In the genomic region with DNA sequence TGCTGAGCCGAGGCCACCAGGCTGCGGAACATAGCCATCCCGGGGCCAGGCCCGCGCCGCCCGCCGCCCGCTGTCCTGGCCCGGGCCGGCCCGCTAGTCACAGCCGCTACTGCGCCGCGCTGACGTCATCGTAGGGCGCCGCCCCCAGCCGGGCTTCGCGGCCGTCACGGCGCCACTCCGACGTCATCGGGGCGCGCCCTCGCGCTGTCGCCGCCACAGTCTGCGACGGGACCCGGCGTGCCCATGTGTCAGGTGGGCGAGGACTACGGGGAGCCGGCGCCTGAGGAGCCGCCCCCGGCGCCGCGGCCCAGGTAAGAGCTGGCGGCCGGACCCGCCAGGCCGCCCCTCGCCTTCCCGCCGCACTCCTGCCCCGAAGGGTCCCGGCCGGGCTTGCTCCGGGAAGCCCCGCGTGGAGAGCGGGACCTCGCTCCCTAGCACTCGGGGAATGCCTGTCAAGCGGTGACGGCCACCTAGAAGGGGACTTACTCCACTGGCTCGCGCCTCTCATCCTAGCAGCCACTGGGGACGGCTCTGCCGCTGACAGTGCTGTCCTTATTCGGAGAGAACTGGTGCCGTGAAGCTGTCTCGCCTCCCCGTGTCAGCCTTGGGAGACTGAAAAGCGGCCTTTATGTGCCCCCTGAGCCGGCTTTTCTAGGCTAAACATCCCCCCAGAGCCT, we compare ENCODE assay signal across 8 cellular contexts. TPM values are rescaled to one million over a fixed set of nuclear protein-coding genes. Genes with fewer than 3 reads are reported as not detected.
DNase-seq lines count a peak whose midpoint lies in the region; ATAC-seq and TF ChIP-seq lines count a peak whose summit lies in the region.

A gene (plus strand): TSS at position 216 of the 677 bp plus-strand sequence. CDS start 28 bp downstream, at position 244.
A gene with protein sequence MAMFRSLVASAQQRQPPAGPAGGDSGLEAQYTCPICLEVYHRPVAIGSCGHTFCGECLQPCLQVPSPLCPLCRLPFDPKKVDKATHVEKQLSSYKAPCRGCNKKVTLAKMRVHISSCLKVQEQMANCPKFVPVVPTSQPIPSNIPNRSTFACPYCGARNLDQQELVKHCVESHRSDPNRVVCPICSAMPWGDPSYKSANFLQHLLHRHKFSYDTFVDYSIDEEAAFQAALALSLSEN (minus strand): TSS at position 121 of the 677 bp plus-strand sequence. CDS start 83 bp downstream, at position 38.

- ATAC-seq in GM19023 (IDR thresholded peaks at IDR 0.05; ENCODE audit: unreplicated experiment) (peak; percentile 71), HG03342 (IDR thresholded peaks at IDR 0.05; ENCODE audit: unreplicated experiment) (peak; percentile 54)

- no peaks in the 10 kb centered on the region for H3K27me3 ChIP-seq in duodenal mucosa (ENCODE audit: control insufficient read depth in 1 of 2, insufficient read depth in 2 of 2, low read length in 2 of 2)

- peaks cover 16 to 43% of the 10 kb centered on the region in 2 donors for H3K4me1 ChIP-seq in duodenal mucosa (ENCODE audit: control insufficient read depth in 1 of 2, insufficient read depth in 2 of 2, low read length in 2 of 2)

- peaks cover 31% of the 10 kb centered on the region for H3K36me3 Mint-ChIP-seq in activated CD4-positive, alpha-beta memory T cell treated with anti-CD3 and anti-CD28 coated beads, Interleukin-2, amount 10 ng/mL, durations not matched to agents 7 days and 5 days (ENCODE audit: low read depth)

- peak; percentile 99 for DNase-seq in AG20443 (ENCODE audit: low spot score)
- peak; percentile 85 for DNase-seq in NCI-H82 (lab: John Stamatoyannopoulos, UW)
- peak; percentile 93 for DNase-seq in activated CD4-positive, alpha-beta memory T cell treated with anti-CD3 and anti-CD28 coated beads, Interleukin-2, amount 10 ng/mL, durations not matched to agents 7 days and 5 days
- DNase-seq in lower leg skin (ENCODE audit: low spot score in 2 of 2) = peak; percentile 80 to 97
- peak; percentile 91 to 95 for DNase-seq in stimulated activated CD4-positive, alpha-beta T cell treated with anti-CD3 and anti-CD28 coated beads, Interleukin-4, amount 100 ng/mL, for 4 hours

- H3K27me3 Mint-ChIP-seq in activated CD4-positive, alpha-beta memory T cell treated with anti-CD3 and anti-CD28 coated beads, Interleukin-2, amount 10 ng/mL, durations not matched to agents 7 days and 5 days = no peaks in the 10 kb centered on the region

- no peak for TF ChIP-seq POLR2A in lower leg skin (IDR thresholded peaks at IDR 0.05)

- H3K4me3 ChIP-seq in duodenal mucosa (ENCODE audit: low read depth in 1 of 2, low read length in 2 of 2) (peak within 1 kb of the TSS; percentile 94 to 95), lower leg skin (ENCODE audit: low read depth, poor library complexity, severe bottlenecking) (peak within 1 kb of the TSS; percentile 80)

- peak within 1 kb of the TSS; percentile 95 for H3K4me3 Mint-ChIP-seq in activated CD4-positive, alpha-beta memory T cell treated with anti-CD3 and anti-CD28 coated beads, Interleukin-2, amount 10 ng/mL, durations not matched to agents 7 days and 5 days

- TF ChIP-seq CTCF in lower leg skin (IDR thresholded peaks at IDR 0.05) = no peak

- peak within 1 kb of the TSS; percentile 98 for H3K27ac Mint-ChIP-seq in activated CD4-positive, alpha-beta memory T cell treated with anti-CD3 and anti-CD28 coated beads, Interleukin-2, amount 10 ng/mL, durations not matched to agents 7 days and 5 days

- peak within 1 kb of the TSS; percentile 50 for H3K27ac ChIP-seq in duodenal mucosa (ENCODE audit: low read depth, low read length)

- 0% methylated on average over 5 to 7 of the region's 76 CpGs for WGBS in lower leg skin, 2 donors

- CTCF ChIA-PET in activated CD4-positive, alpha-beta memory T cell treated with anti-CD3 and anti-CD28 coated beads, Interleukin-2, amount 10 ng/mL, durations not matched to agents 7 days and 5 days (lab: Charles Lee) = interaction anchor here (1.2 to 1.7 kb wide), 3 partner anchors 21 to 31 kb away, joined by 5 to 7 read pairs (median 7); no protein-coding TSS in a partner anchor

- POLR2A ChIA-PET in activated CD4-positive, alpha-beta memory T cell treated with anti-CD3 and anti-CD28 coated beads, Interleukin-2, amount 10 ng/mL, durations not matched to agents 7 days and 5 days (lab: Charles Lee) = interaction anchor here (0.6 to 8.1 kb wide), 10 partner anchors 9 to 136 kb away, joined by 3 to 77 read pairs (median 10); a partner anchor contains a TSS

- intact Hi-C loops in lower leg skin (cut with DNase I; ENCODE audit: low total_unique reads) = no loop called here

- no peaks in the 10 kb centered on the region for H3K9me3 Mint-ChIP-seq in activated CD4-positive, alpha-beta memory T cell treated with anti-CD3 and anti-CD28 coated beads, Interleukin-2, amount 10 ng/mL, durations not matched to agents 7 days and 5 days

- H3K9ac ChIP-seq in duodenal mucosa (ENCODE audit: low read depth in 1 of 2, low read length in 2 of 2) = peak within 1 kb of the TSS; percentile 75 to 85

- H3K4me1 Mint-ChIP-seq in activated CD4-positive, alpha-beta memory T cell treated with anti-CD3 and anti-CD28 coated beads, Interleukin-2, amount 10 ng/mL, durations not matched to agents 7 days and 5 days = peaks cover 44% of the 10 kb centered on the region

- peaks cover 0 to 5% of the 10 kb centered on the region in 2 donors for H3K36me3 ChIP-seq in duodenal mucosa (ENCODE audit: control insufficient read depth in 1 of 2, insufficient read depth in 2 of 2, low read length in 2 of 2)

- H3K9me3 ChIP-seq in duodenal mucosa (ENCODE audit: control insufficient read depth in 1 of 2, low read length in 2 of 2) = no peaks in the 10 kb centered on the region

RNA-seq across cellular contexts. Expression of the first gene that starts in this region (rescaled TPM):
- 10 to 100 TPM; 16.5 to 17.3 TPM for total RNA-seq in activated CD4-positive, alpha-beta memory T cell treated with anti-CD3 and anti-CD28 coated beads, Interleukin-2, amount 10 ng/mL, durations not matched to agents 7 days and 5 days
- 1 to 10 TPM; 9.4 to 9.9 (median 9.5) TPM for total RNA-seq in lower leg skin

RNA-seq across cellular contexts. Expression of the second gene that starts in this region (rescaled TPM):
- total RNA-seq in activated CD4-positive, alpha-beta memory T cell treated with anti-CD3 and anti-CD28 coated beads, Interleukin-2, amount 10 ng/mL, durations not matched to agents 7 days and 5 days = 100 to 1,000 TPM; 155 to 156 TPM
- total RNA-seq in lower leg skin = 10 to 100 TPM; 14.7 to 21.8 (median 17.7) TPM

Comparison
In these comparisons a context has a peak if more than half of its experiments do, and no peak if none do; other contexts are left out.
1. Peak in every context shown above with its lines: DNase-seq, ATAC-seq, H3K4me3 ChIP-seq and H3K27ac ChIP-seq.
2. RNA of the second gene that starts in this region (total RNA-seq): 155 to 156 TPM in activated CD4-positive, alpha-beta memory T cell treated with anti-CD3 and anti-CD28 coated beads, Interleukin-2, amount 10 ng/mL, durations not matched to agents 7 days and 5 days; 14.7 to 21.8 TPM in lower leg skin; every median in the first group is over 4 times any median in the second.